In genomic region chr4:107153956-107154355, GRCh38 we compare ENCODE assay signal across 16 cellular contexts.
"Had no signal": no experiment of that assay in that cellular context is flagged by ENCODE, and none has a peak within 500 bp of the region (broad histone marks: within the 10 kb centered on the region; RNA-seq: fewer than 3 reads in every experiment).

No MANE protein-coding gene starts in this region.

- DNase-seq: activated CD4-positive, alpha-beta memory T cell treated with anti-CD3 and anti-CD28 coated beads for 36 hours; activated CD4-positive, alpha-beta T cell treated with anti-CD3 and anti-CD28 coated beads for 48 hours; activated effector memory CD4-positive, alpha-beta T cell treated with anti-CD3 and anti-CD28 coated beads, Interleukin-2, amount 50 U/mL, for 16 hours; activated naive CD4-positive, alpha-beta T cell treated with anti-CD3 and anti-CD28 coated beads, Interleukin-2, amount 10 ng/mL, durations not matched to agents 7 days and 5 days; body of pancreas; effector memory CD8-positive, alpha-beta T cell; esophagus squamous epithelium; heart left ventricle; left colon; naive B cell; spleen; stimulated activated CD4-positive, alpha-beta T cell treated with anti-CD3 and anti-CD28 coated beads, Interleukin-4, amount 100 ng/mL, for 24 hours; stimulated activated naive CD8-positive, alpha-beta T cell treated with anti-CD3 and anti-CD28 coated beads, Interleukin-15, Interleukin-2, amounts not matched to agents 100 U/mL and 50 U/mL, for 24 hours; T-helper 17 cell; upper lobe of right lung had no signal

- H3K27me3 ChIP-seq: body of pancreas, esophagus squamous epithelium, neural progenitor cell, spleen, upper lobe of right lung had no signal

- H3K4me1 ChIP-seq: body of pancreas, esophagus squamous epithelium, heart left ventricle, spleen, upper lobe of right lung had no signal

- H3K36me3 ChIP-seq: esophagus squamous epithelium, heart left ventricle, neural progenitor cell, spleen, upper lobe of right lung had no signal

- H3K27ac ChIP-seq: body of pancreas, esophagus squamous epithelium, heart left ventricle, neural progenitor cell, spleen, upper lobe of right lung had no signal

- H3K9me3 ChIP-seq: body of pancreas, esophagus squamous epithelium, heart left ventricle, spleen, upper lobe of right lung had no signal

- H3K4me3 ChIP-seq: body of pancreas, esophagus squamous epithelium, heart left ventricle, neural progenitor cell, spleen, upper lobe of right lung had no signal

- H3K9ac ChIP-seq: neural progenitor cell had no signal

- H3K4me2 ChIP-seq: neural progenitor cell had no signal
